In genomic region chr3:47024932-47025331, GRCh38 we compare ENCODE assay signal across 1 cellular context.
TF ChIP-seq lines count a peak whose summit lies in the region.

No MANE protein-coding gene starts in this region.

TF ChIP-seq in GM12878, 131 proteins besides CTCF, POLR2A, EP300 and RAD21:
- TF ChIP-seq, protein P1, sequence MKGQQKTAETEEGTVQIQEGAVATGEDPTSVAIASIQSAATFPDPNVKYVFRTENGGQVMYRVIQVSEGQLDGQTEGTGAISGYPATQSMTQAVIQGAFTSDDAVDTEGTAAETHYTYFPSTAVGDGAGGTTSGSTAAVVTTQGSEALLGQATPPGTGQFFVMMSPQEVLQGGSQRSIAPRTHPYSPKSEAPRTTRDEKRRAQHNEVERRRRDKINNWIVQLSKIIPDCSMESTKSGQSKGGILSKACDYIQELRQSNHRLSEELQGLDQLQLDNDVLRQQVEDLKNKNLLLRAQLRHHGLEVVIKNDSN (IDR thresholded peaks at IDR 0.05; ENCODE audit: borderline replicate concordance, extremely low read length, insufficient read depth, low read depth, low read length) = no peak
- TF ChIP-seq IRF4 (IDR thresholded peaks at IDR 0.05; ENCODE audit: low read depth, low read length) (peak; percentile 26; the same call in 1 of the 2 replicates), JUNB (IDR thresholded peaks at IDR 0.05) (peak; percentile 12; the same call in 1 of the 2 replicates)
